8 cellular contexts compared by ENCODE assay signal in genomic region chr11:126211236-126212088, GRCh38. TPM values are rescaled to one million over a fixed set of nuclear protein-coding genes. Genes with fewer than 3 reads are reported as not detected.
DNase-seq lines count a peak whose midpoint lies in the region; ATAC-seq, FAIRE-seq and TF ChIP-seq lines count a peak whose summit lies in the region.

Gene FAM118B (plus strand): TSS chr11:126211782. CDS start chr11:126235002, 23,220 bp downstream.
Gene RPUSD4 (minus strand): TSS chr11:126211650. CDS start chr11:126211638, 12 bp downstream.

- no peaks in the 10 kb centered on the region for H3K9me3 ChIP-seq in parathyroid adenoma (ENCODE audit: control insufficient read depth, low read length)
- H3K9me3 ChIP-seq in tibial artery, result no peaks in the 10 kb centered on the region

- H3K27me3 ChIP-seq in parathyroid adenoma (ENCODE audit: control insufficient read depth, insufficient read depth, low read length), result no peaks in the 10 kb centered on the region
- no peaks in the 10 kb centered on the region for H3K27me3 ChIP-seq in tibial artery

- H3K4me2 ChIP-seq in parathyroid adenoma (ENCODE audit: low read length), result peak within 1 kb of the TSS; percentile 78

- H3K79me2 ChIP-seq in parathyroid adenoma, result peaks cover 7% of the 10 kb centered on the region

- FAIRE-seq in GM12891 (lab: Jason Lieb, UNC), result peak; percentile 100

- H3K4me1 ChIP-seq in parathyroid adenoma (peaks cover 3% of the 10 kb centered on the region), tibial artery (peaks cover 0 to 20% (median 15%) of the 10 kb centered on the region in 4 donors)

- H3K4me3 ChIP-seq in parathyroid adenoma (ENCODE audit: low read depth, low read length), result peak within 1 kb of the TSS; percentile 84
- H3K4me3 ChIP-seq in tibial artery, result peak within 1 kb of the TSS; percentile 63 to 85

- peak within 1 kb of the TSS; percentile 53 for H3K9ac ChIP-seq in parathyroid adenoma

- TF ChIP-seq CTCF in parathyroid adenoma (IDR thresholded peaks at IDR 0.05) (no peak), tibial artery (IDR thresholded peaks at IDR 0.05) (no peak)

- TF ChIP-seq POLR2A in GM12891 (IDR thresholded peaks at IDR 0.05; ENCODE audit: low read depth, low read length), result peak; percentile 94

- H3K27ac ChIP-seq in parathyroid adenoma (peak within 1 kb of the TSS; percentile 75), tibial artery (peak within 1 kb of the TSS; percentile 51 to 72)

- H3K36me3 ChIP-seq in parathyroid adenoma (ENCODE audit: control insufficient read depth, insufficient read depth, low read length) (no peaks in the 10 kb centered on the region), tibial artery (peaks cover 0 to 28% (median 9%) of the 10 kb centered on the region in 3 donors)

- DNase-seq in GM12891 (ENCODE audit: insufficient read length, low spot score), result peak; percentile 95
- DNase-seq in NCI-H1417 treated with DMSO at 0.1 percent for 48 hours (lab: John Stamatoyannopoulos, UW), result peak; percentile 85
- DNase-seq in SW 1271 (lab: John Stamatoyannopoulos, UW), result peak; percentile 78 to 89
- peak; percentile 99 for DNase-seq in activated naive CD8-positive, alpha-beta T cell treated with anti-CD3 and anti-CD28 coated beads, Interleukin-2, amount 50 U/mL, for 16 hours (ENCODE audit: low read depth, low spot score)
- DNase-seq in Right ventricle myocardium superior, result peak; percentile 99
- peak; percentile 99 for DNase-seq in tibial artery

- peak; percentile 98 for ATAC-seq in HG02798 (IDR thresholded peaks at IDR 0.05; ENCODE audit: poor library complexity, unreplicated experiment)
- peak; percentile 99 for ATAC-seq in Right ventricle myocardium superior (ENCODE audit: poor library complexity)

- H2AFZ ChIP-seq in parathyroid adenoma, result peak within 1 kb of the TSS; percentile 94

- intact Hi-C loops in Right ventricle myocardium superior (cut with DNase I) (loop anchor here (5.0 kb wide), 2 partner anchors 56 to 206 kb away; partner anchors contain the start of genes FOXRED1 and SRPRA), tibial artery (cut with DNase I; ENCODE audit: low total_unique reads) (no loop called here)

TF ChIP-seq in GM12891, 5 proteins besides CTCF, POLR2A, EP300 and RAD21:
- peak; percentile 95 for TF ChIP-seq POLR2AphosphoS5 (IDR thresholded peaks at IDR 0.05; ENCODE audit: low read depth, low read length)
- no peak for TF ChIP-seq SPI1 (IDR thresholded peaks at IDR 0.05; ENCODE audit: low read depth, low read length)
- TF ChIP-seq POU2F2 (IDR thresholded peaks at IDR 0.05; ENCODE audit: low read depth, low read length), result 0 out of 2 replicates have a peak, but pooled peaks have one; percentile 24
- peak; percentile 96 for TF ChIP-seq TAF1 (IDR thresholded peaks at IDR 0.05; ENCODE audit: low read depth, low read length)
- TF ChIP-seq PAX5 (IDR thresholded peaks at IDR 0.05; ENCODE audit: insufficient read depth, low read length, severe bottlenecking), result no peak

RNA-seq across cellular contexts. Expression of gene FAM118B, which starts in this region (rescaled TPM):
- polyA plus RNA-seq in GM12891 (2012; ENCODE audit: low read depth, missing spikeins), result 10.3 TPM
- total RNA-seq in Right ventricle myocardium superior, result 22.2 TPM

RNA-seq across cellular contexts. Expression of gene RPUSD4, which starts in this region (rescaled TPM):
- polyA plus RNA-seq in GM12891 (2012; ENCODE audit: low read depth, missing spikeins), result 26.5 TPM
- 40.7 TPM for total RNA-seq in Right ventricle myocardium superior

Comparison
In these comparisons a context has a peak if more than half of its experiments do, and no peak if none do; other contexts are left out.
1. Peak in every context shown above with its lines: DNase-seq, ATAC-seq, H3K4me3 ChIP-seq and H3K27ac ChIP-seq.